ENCODE assay signal across 10 cellular contexts in the genomic region with DNA sequence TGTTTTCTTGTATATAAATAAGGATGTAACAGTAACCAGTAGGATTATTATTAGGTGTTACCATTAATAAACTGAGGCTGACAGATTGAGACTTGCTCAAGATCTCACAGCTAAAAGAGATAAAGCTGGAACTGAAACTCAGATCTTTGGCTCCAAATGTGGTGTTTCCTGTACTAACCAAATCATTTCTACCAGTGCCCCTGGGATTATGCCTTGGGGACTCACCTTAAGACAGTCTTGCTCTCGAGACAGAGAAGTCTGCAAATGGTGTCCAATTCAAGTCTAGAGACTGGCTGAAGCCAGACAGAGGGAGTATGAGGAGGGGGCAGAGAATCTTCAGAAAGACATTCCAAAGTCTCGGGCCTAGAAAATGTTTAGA. TPM values are rescaled to one million over a fixed set of nuclear protein-coding genes. Genes with fewer than 3 reads are reported as not detected.
DNase-seq lines count a peak whose midpoint lies in the region; ATAC-seq and TF ChIP-seq lines count a peak whose summit lies in the region.
"Had no signal": no experiment of that assay in that cellular context is flagged by ENCODE, and none has a peak within 500 bp of the region (broad histone marks: within the 10 kb centered on the region; RNA-seq: fewer than 3 reads in every experiment).

No MANE protein-coding gene starts in this region.

- H3K4me1 ChIP-seq in Peyer's patch (no peaks in the 10 kb centered on the region), mucosa of rectum (ENCODE audit: control insufficient read depth in 2 of 2, insufficient read depth in 2 of 2, low read length in 2 of 2) (no peaks in the 10 kb centered on the region)

- H3K9me3 ChIP-seq in Peyer's patch (no peaks in the 10 kb centered on the region), mucosa of rectum (ENCODE audit: control insufficient read depth in 2 of 2, low read length in 2 of 2) (no peaks in the 10 kb centered on the region)

- H3K36me3 ChIP-seq in Peyer's patch (no peaks in the 10 kb centered on the region), mucosa of rectum (ENCODE audit: control insufficient read depth in 2 of 2, insufficient read depth in 2 of 2, low read length in 2 of 2) (no peaks in the 10 kb centered on the region)

- H3K9ac ChIP-seq in mucosa of rectum (ENCODE audit: low read depth in 1 of 2, low read length in 2 of 2) = peak overlapping the region in 1 of 2 donors; percentile 66

- H3K27me3 ChIP-seq in Peyer's patch (no peaks in the 10 kb centered on the region), mucosa of rectum (ENCODE audit: control insufficient read depth in 2 of 2, insufficient read depth in 2 of 2, low read length in 2 of 2) (no peaks in the 10 kb centered on the region)

- ATAC-seq in GM21515 (IDR thresholded peaks at IDR 0.05; ENCODE audit: unreplicated experiment) = peak; percentile 34

- TF ChIP-seq POLR2A in Peyer's patch (IDR thresholded peaks at IDR 0.05) = no peak

- TF ChIP-seq CTCF in GM12864 (IDR thresholded peaks at IDR 0.05; ENCODE audit: low read depth, low read length, missing control alignments) = no peak
- no peak for TF ChIP-seq CTCF in Peyer's patch (IDR thresholded peaks at IDR 0.05)

- H3K4me3 ChIP-seq in GM12864 (ENCODE audit: low read depth, low read length) (peak overlapping the region; percentile 64), Peyer's patch (peak overlapping the region in 3 of 4 donors; percentile 44 to 57 (median 45)), mucosa of rectum (ENCODE audit: low read length in 2 of 2) (peak overlapping the region; percentile 2 to 65)

- H3K27ac ChIP-seq in Peyer's patch = peak overlapping the region; percentile 69 to 84 (median 78)
- peak overlapping the region; percentile 78 to 87 for H3K27ac ChIP-seq in mucosa of rectum (ENCODE audit: low read depth in 2 of 2, low read length in 2 of 2)

- DNase-seq in GM12864 (ENCODE audit: low read depth) = peak; percentile 72
- DNase-seq in Peyer's patch = peak in 1 of 3 donors; percentile 41
- no peak for DNase-seq in activated CD4-positive, CD25-positive, alpha-beta regulatory T cell (lab: John Stamatoyannopoulos, UW)
- DNase-seq in cerebellar nuclear complex (lab: John Stamatoyannopoulos, UW) = no peak
- no peak for DNase-seq in putamen (ENCODE audit: low spot score)
- DNase-seq in COLO668 (lab: John Stamatoyannopoulos, UW; ENCODE audit: unreplicated experiment) = no peak

RNA-seq across cellular contexts. Expression of gene CD53, which starts 0.6 kb away (rescaled TPM):
- 100 to 1,000 TPM in 1 of 4 donors, 10 to 100 TPM in 2, 1 to 10 TPM in 1; 6.9 to 166 (median 33.3) TPM for total RNA-seq in Peyer's patch
- total RNA-seq: glomerular endothelial cell, renal cortical epithelial cell had no signal
